13 cellular contexts compared by ENCODE assay signal in genomic region chr2:241870611-241871537, GRCh38. TPM values are rescaled to one million over a fixed set of nuclear protein-coding genes. Genes with fewer than 3 reads are reported as not detected.
DNase-seq lines count a peak whose midpoint lies in the region; ATAC-seq, FAIRE-seq and TF ChIP-seq lines count a peak whose summit lies in the region.
"Had no signal": no experiment of that assay in that cellular context is flagged by ENCODE, and none has a peak within 500 bp of the region (broad histone marks: within the 10 kb centered on the region; RNA-seq: fewer than 3 reads in every experiment).

No MANE protein-coding gene starts in this region.

- no peaks in the 10 kb centered on the region for H3K36me3 ChIP-seq in KOPT-K1 (ENCODE audit: insufficient read depth, low read length)
- H3K36me3 ChIP-seq: thoracic aorta had no signal

- peak; percentile 61 to 70 for ATAC-seq in natural killer cell treated with Interleukin-12 subunit alpha and Interleukin-12 subunit beta and Interleukin-15 and Interleukin-18, amount 100 ng/mL, for 72 hours

- peak overlapping the region in 1 of 2 donors; percentile 49 for H3K27ac Mint-ChIP-seq in natural killer cell treated with Interleukin-12 subunit alpha and Interleukin-12 subunit beta and Interleukin-15 and Interleukin-18, amount 100 ng/mL, for 72 hours
- H3K27ac Mint-ChIP-seq: nephron progenitor cell had no signal

- no peaks in the 10 kb centered on the region for H3K9me3 ChIP-seq in KOPT-K1 (ENCODE audit: insufficient read depth, low read length, poor library complexity, severe bottlenecking)
- H3K9me3 ChIP-seq: thoracic aorta had no signal

- H3K36me3 Mint-ChIP-seq in natural killer cell treated with Interleukin-12 subunit alpha and Interleukin-12 subunit beta and Interleukin-15 and Interleukin-18, amount 100 ng/mL, for 72 hours, result peaks cover 2% of the 10 kb centered on the region

- no peak for TF ChIP-seq CTCF in D721Med (IDR thresholded peaks at IDR 0.05; ENCODE audit: insufficient read depth, missing control alignments)

- H3K4me3 Mint-ChIP-seq in natural killer cell treated with Interleukin-12 subunit alpha and Interleukin-12 subunit beta and Interleukin-15 and Interleukin-18, amount 100 ng/mL, for 72 hours, result peak overlapping the region; percentile 44
- H3K4me3 Mint-ChIP-seq: nephron progenitor cell had no signal

- DNase-seq in D721Med (ENCODE audit: insufficient read length, low spot score) (peak; percentile 16), astrocyte of the hippocampus (ENCODE audit: low read depth, low spot score) (peak; percentile 24), 8988T (no peak), mucosa of gallbladder (ENCODE audit: low spot score) (no peak), NCI-H1092 (lab: John Stamatoyannopoulos, UW) (no peak)
- peak; percentile 68 for DNase-seq in natural killer cell treated with Interleukin-12 subunit alpha and Interleukin-12 subunit beta and Interleukin-15 and Interleukin-18, amount 100 ng/mL, for 72 hours (ENCODE audit: low spot score)
- DNase-seq: amniotic stem cell, NCI-H524 treated with DMSO at 0.1 percent for 48 hours, nephron progenitor cell had no signal

- no peak for FAIRE-seq in D721Med (lab: Jason Lieb, UNC)

- H3K4me1 Mint-ChIP-seq in natural killer cell treated with Interleukin-12 subunit alpha and Interleukin-12 subunit beta and Interleukin-15 and Interleukin-18, amount 100 ng/mL, for 72 hours (ENCODE audit: low read depth in 2 of 2), result peaks cover 37 to 44% of the 10 kb centered on the region in 2 donors

- H3K27me3 Mint-ChIP-seq in natural killer cell treated with Interleukin-12 subunit alpha and Interleukin-12 subunit beta and Interleukin-15 and Interleukin-18, amount 100 ng/mL, for 72 hours, result peaks cover 3 to 10% of the 10 kb centered on the region in 2 donors

- H3K27ac ChIP-seq in KOPT-K1 (ENCODE audit: low read depth, low read length, poor library complexity, severe bottlenecking), result peak overlapping the region; percentile 95
- H3K27ac ChIP-seq: thoracic aorta had no signal

- H3K9me3 Mint-ChIP-seq in natural killer cell treated with Interleukin-12 subunit alpha and Interleukin-12 subunit beta and Interleukin-15 and Interleukin-18, amount 100 ng/mL, for 72 hours, result no peaks in the 10 kb centered on the region

RNA-seq across cellular contexts. Expression of gene RTP5, which starts 1.3 kb away (rescaled TPM):
- not detected for total RNA-seq in natural killer cell treated with Interleukin-12 subunit alpha and Interleukin-12 subunit beta and Interleukin-15 and Interleukin-18, amount 100 ng/mL, for 72 hours
- total RNA-seq in mucosa of gallbladder, result not detected
- total RNA-seq: kidney epithelial cell, sciatic nerve had no signal

RNA-seq across cellular contexts. Expression of gene PDCD1, which starts 12.2 kb away (rescaled TPM):
- under 1 TPM; 0.78 to 0.89 TPM for total RNA-seq in natural killer cell treated with Interleukin-12 subunit alpha and Interleukin-12 subunit beta and Interleukin-15 and Interleukin-18, amount 100 ng/mL, for 72 hours
- total RNA-seq in mucosa of gallbladder, result 1.5 TPM

Comparison
In these comparisons a context has a peak if more than half of its experiments do, and no peak if none do; other contexts are left out.
1. DNase-seq: peak in D721Med (single experiment), astrocyte of the hippocampus (single experiment) and natural killer cell treated with Interleukin-12 subunit alpha and Interleukin-12 subunit beta and Interleukin-15 and Interleukin-18, amount 100 ng/mL, for 72 hours (single experiment); none in 8988T (single experiment), mucosa of gallbladder (single experiment) and NCI-H1092 (single experiment).